ENCODE assay signal across 22 cellular contexts in the genomic region with DNA sequence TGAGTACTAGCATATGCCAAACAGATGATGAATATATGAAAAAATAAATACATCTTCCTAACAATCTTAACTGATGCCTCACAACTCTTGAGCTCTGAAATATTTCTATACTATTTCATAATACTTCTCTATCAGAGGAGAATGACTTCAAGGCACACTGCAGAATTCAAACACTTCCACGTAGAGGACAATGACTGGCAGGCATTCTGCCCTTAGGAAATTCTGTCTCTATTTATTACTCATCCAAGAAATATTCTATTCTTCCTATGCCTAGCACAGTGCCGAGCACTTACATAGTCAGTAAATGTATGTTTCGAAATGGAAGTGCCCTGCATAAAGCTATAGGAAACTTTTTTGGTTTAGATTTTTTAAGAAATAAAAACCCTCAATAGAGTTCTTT.
DNase-seq lines count a peak whose midpoint lies in the region; ATAC-seq and TF ChIP-seq lines count a peak whose summit lies in the region.
"Had no signal": no experiment of that assay in that cellular context is flagged by ENCODE, and none has a peak within 500 bp of the region (broad histone marks: within the 10 kb centered on the region; RNA-seq: fewer than 3 reads in every experiment).

No MANE protein-coding gene starts in this region.

- CTCF ChIA-PET in mammary epithelial cell (lab: Charles Lee; ENCODE audit: low non-redundant PET), result interaction anchor here (0.8 kb wide), 1 partner anchor 167 kb away, joined by 3 read pairs; no protein-coding TSS in a partner anchor

- no peaks in the 10 kb centered on the region for H3K9me3 ChIP-seq in mammary epithelial cell (replicated peaks; ENCODE audit: insufficient read depth, low read length)
- H3K9me3 ChIP-seq: heart left ventricle, right atrium auricular region, tibial artery had no signal

- peaks cover 13% of the 10 kb centered on the region for H3K4me1 ChIP-seq in mammary epithelial cell (ENCODE audit: insufficient read depth, low read length)
- H3K4me1 ChIP-seq: right atrium auricular region, tibial artery had no signal

- in situ Hi-C loops in mammary epithelial cell (cut with MboI; ENCODE audit: low sequenced_read_pairs in 2 of 2), result no loop called here

- H3K79me2 ChIP-seq in mammary epithelial cell (ENCODE audit: insufficient read depth, low read length), result no peaks in the 10 kb centered on the region

- no peak overlapping the region for H3K4me2 ChIP-seq in mammary epithelial cell (ENCODE audit: insufficient read depth, low read depth, low read length)

- H4K20me1 ChIP-seq in mammary epithelial cell (ENCODE audit: insufficient read depth, low read length), result no peaks in the 10 kb centered on the region

- ATAC-seq in HG02610 (IDR thresholded peaks at IDR 0.05; ENCODE audit: unreplicated experiment), result no peak
- ATAC-seq: activated CD8-positive, alpha-beta T cell treated with anti-CD3 and anti-CD28 coated beads for 36 hours; heart left ventricle; Panc1 had no signal

- H3K27ac ChIP-seq in mammary epithelial cell (ENCODE audit: insufficient read depth, low read depth, low read length) (no peak overlapping the region), coronary artery (no peak overlapping the region)
- H3K27ac ChIP-seq: heart left ventricle, right atrium auricular region, tibial artery had no signal

- DNase-seq in EH (ENCODE audit: low read depth) (peak; percentile 34), NCI-H460 (ENCODE audit: extremely low read depth, low read depth) (peak; percentile 61), mammary epithelial cell (peak; percentile 81), foreskin melanocyte (peak; percentile 11), coronary artery (ENCODE audit: low spot score) (no peak), GOT3 (lab: John Stamatoyannopoulos, UW) (no peak), DMS 273 (lab: John Stamatoyannopoulos, UW; ENCODE audit: unreplicated experiment) (no peak)
- DNase-seq: activated CD8-positive, alpha-beta T cell treated with anti-CD3 and anti-CD28 coated beads for 36 hours; activated naive CD4-positive, alpha-beta T cell treated with anti-CD3 and anti-CD28 coated beads, Interleukin-2, amount 10 ng/mL, durations not matched to agents 7 days and 5 days; activated T-cell treated with anti-CD3 and anti-CD28 coated beads, Interleukin-2, amount 50 U/mL, for 24 hours; AML-193; DND-41; H7; heart left ventricle; NCI-H146; NCI-H2227 treated with DMSO at 0.1 percent for 48 hours; stimulated activated naive CD4-positive, alpha-beta T cell treated with Interleukin-2 at 50 U/mL for 16 hours; T-helper 9 cell; tibial artery had no signal

- H3K4me3 ChIP-seq in mammary epithelial cell (replicated peaks in 1 of 3; ENCODE audit: insufficient read depth in 1 of 3, low read depth in 2 of 3, low read length in 3 of 3), result no peak overlapping the region
- no peak overlapping the region for H3K4me3 ChIP-seq in coronary artery
- H3K4me3 ChIP-seq: heart left ventricle, right atrium auricular region, tibial artery had no signal

- TF ChIP-seq CTCF in mammary epithelial cell (conservative IDR thresholded peaks at IDR 0.05 in 1 of 2, IDR thresholded peaks at IDR 0.05 in 1 of 2; ENCODE audit: extremely low read depth in 1 of 2, insufficient read depth in 1 of 2, low read depth in 1 of 2, low read length in 2 of 2), result no peak
- TF ChIP-seq CTCF in coronary artery (IDR thresholded peaks at IDR 0.05), result no peak

- no peaks in the 10 kb centered on the region for H3K27me3 ChIP-seq in mammary epithelial cell (ENCODE audit: insufficient read depth, low read length)
- H3K27me3 ChIP-seq: heart left ventricle, right atrium auricular region, tibial artery had no signal

- no peaks in the 10 kb centered on the region for H3K36me3 ChIP-seq in mammary epithelial cell (ENCODE audit: insufficient read depth, low read length)
- H3K36me3 ChIP-seq: heart left ventricle, right atrium auricular region, tibial artery had no signal

- WGBS in mammary epithelial cell (ENCODE audit: low coverage, missing lambda C conversion rate), result 0% methylated on average over 3 of the region's 3 CpGs

- no peak overlapping the region for H3K9ac ChIP-seq in mammary epithelial cell (ENCODE audit: insufficient read depth, low read length)

- dilution Hi-C loops in mammary epithelial cell (cut with HindIII; ENCODE audit: low sequenced_read_pairs), result no loop called here

- no peak overlapping the region for H2AFZ ChIP-seq in mammary epithelial cell (ENCODE audit: low read depth, low read length)

- BruUV-seq in mammary epithelial cell (replicated peaks; lab: Mats Ljungman, UMichigan), result no TSS peak

- intact Hi-C loops in mammary epithelial cell (cut with micrococcal nuclease), result no loop called here

Comparison
In these comparisons a context has a peak if more than half of its experiments do, and no peak if none do; other contexts are left out.
1. DNase-seq: peak in EH (single experiment), NCI-H460 (single experiment), mammary epithelial cell (single experiment) and foreskin melanocyte (single experiment); none in coronary artery (single experiment), GOT3 (single experiment) and DMS 273 (single experiment).